11 cellular contexts compared by ENCODE assay signal in genomic region chr9:133604214-133604613, GRCh38. TPM values are rescaled to one million over a fixed set of nuclear protein-coding genes. Genes with fewer than 3 reads are reported as not detected.
DNase-seq lines count a peak whose midpoint lies in the region; ATAC-seq and TF ChIP-seq lines count a peak whose summit lies in the region.
"Had no signal": no experiment of that assay in that cellular context is flagged by ENCODE, and none has a peak within 500 bp of the region (broad histone marks: within the 10 kb centered on the region; RNA-seq: fewer than 3 reads in every experiment).

No MANE protein-coding gene starts in this region.

- peaks cover 63% of the 10 kb centered on the region for H3K4me1 Mint-ChIP-seq in brain

- H3K9me3 Mint-ChIP-seq in brain = peaks cover 0 to 2% (median 0%) of the 10 kb centered on the region in 5 experiments

- H3K27ac Mint-ChIP-seq in brain = peak overlapping the region in 4 of 5 experiments; percentile 37 to 73 (median 66)

- ATAC-seq in esophagus mucosa (no peak), GM21423 (IDR thresholded peaks at IDR 0.05; ENCODE audit: unreplicated experiment) (no peak), GM18505 (IDR thresholded peaks at IDR 0.05; ENCODE audit: unreplicated experiment) (no peak)

- DNase-seq in NCI-H1105 treated with DMSO at 0.1 percent for 48 hours (lab: John Stamatoyannopoulos, UW) (peak; percentile 25), NCI-H1105 (lab: John Stamatoyannopoulos, UW) (no peak), RPMI8226 (peak; percentile 46)
- DNase-seq in stimulated activated CD8-positive, alpha-beta memory T cell treated with anti-CD3 and anti-CD28 coated beads, Interleukin-12 subunit alpha, Interleukin-12 subunit beta, amount 100 ng/mL, for 1 hour (ENCODE audit: low read depth) = peak; percentile 33

- peak; percentile 16 to 21 for TF ChIP-seq CTCF in brain (conservative IDR thresholded peaks at IDR 0.05)

- H3K27me3 Mint-ChIP-seq in brain = peaks cover 20% of the 10 kb centered on the region

- no peaks in the 10 kb centered on the region for H3K36me3 Mint-ChIP-seq in brain

- H3K4me3 Mint-ChIP-seq in brain = peak overlapping the region in 1 of 5 experiments; percentile 58

- no peak for TF ChIP-seq POLR2A in GM18505 (IDR thresholded peaks at IDR 0.05; ENCODE audit: borderline replicate concordance, extremely low read depth, insufficient read depth, insufficient read length)

RNA-seq across cellular contexts. Expression of gene FAM163B, which starts 5.0 kb away (rescaled TPM):
- 89.4 TPM for polyA plus RNA-seq in brain (ENCODE audit: insufficient read depth, low read depth, low replicate concordance)
- total RNA-seq in esophagus mucosa = not detected
- polyA plus RNA-seq: A549, keratinocyte had no signal

RNA-seq across cellular contexts. Expression of gene DBH, which starts 31.9 kb away (rescaled TPM):
- polyA plus RNA-seq in brain (ENCODE audit: insufficient read depth, low read depth, low replicate concordance) = 4.9 TPM
- not detected for total RNA-seq in esophagus mucosa
- total RNA-seq: right atrium auricular region had no signal
- polyA plus RNA-seq: A549, keratinocyte had no signal
